ENCODE assay signal across 22 cellular contexts in the genomic region with DNA sequence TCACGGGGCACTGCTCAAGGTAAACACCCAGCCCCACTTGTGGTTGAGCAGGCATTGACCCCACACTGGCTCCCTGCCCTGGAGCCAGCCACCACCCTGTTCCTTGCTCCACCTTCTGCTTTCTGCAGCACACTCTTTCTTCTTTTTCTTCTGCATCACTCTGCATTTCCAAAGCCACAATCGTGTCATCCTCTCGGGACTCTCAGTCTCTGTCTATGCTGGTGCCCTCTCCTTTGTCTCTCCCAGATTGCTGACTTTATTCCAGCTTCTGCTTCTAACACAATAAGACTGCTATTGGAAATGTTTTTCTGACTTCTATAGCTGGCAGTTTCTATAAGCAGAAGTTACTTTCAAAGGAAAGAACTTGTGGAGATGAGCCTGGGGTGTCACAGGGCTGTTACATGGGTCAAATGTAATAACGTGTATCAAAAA. TPM values are rescaled to one million over a fixed set of nuclear protein-coding genes. Genes with fewer than 3 reads are reported as not detected.
DNase-seq lines count a peak whose midpoint lies in the region; ATAC-seq, FAIRE-seq and TF ChIP-seq lines count a peak whose summit lies in the region.
"Had no signal": no experiment of that assay in that cellular context is flagged by ENCODE, and none has a peak within 500 bp of the region (broad histone marks: within the 10 kb centered on the region; RNA-seq: fewer than 3 reads in every experiment).

No MANE protein-coding gene starts in this region.

- H3K27me3 ChIP-seq in K562 (ENCODE audit: control insufficient read depth in 2 of 2, insufficient read depth in 2 of 2, low read length in 2 of 2) (no peaks in the 10 kb centered on the region), PC-3 (ENCODE audit: low read length) (peaks cover 64% of the 10 kb centered on the region)

- peaks cover 48% of the 10 kb centered on the region; the same call in 2 of the 3 replicates for H3K79me2 ChIP-seq in K562 (ENCODE audit: control insufficient read depth, insufficient read depth, low read length)
- no peaks in the 10 kb centered on the region for H3K79me2 ChIP-seq in PC-3 (ENCODE audit: low read length)
- H3K79me2 ChIP-seq: hepatocyte, parathyroid adenoma had no signal

- H3K9me3 ChIP-seq in K562 (replicated peaks; ENCODE audit: control insufficient read depth, insufficient read depth, low read depth, low read length) (no peaks in the 10 kb centered on the region), PC-3 (ENCODE audit: low read length) (no peaks in the 10 kb centered on the region)
- H3K9me3 ChIP-seq: stomach had no signal

- peak overlapping the region; percentile 87 for H3K27ac Mint-ChIP-seq in activated CD4-positive, alpha-beta T cell treated with anti-CD3 and anti-CD28 coated beads, Interleukin-2, amount 10 ng/mL, durations not matched to agents 7 days and 5 days

- TF ChIP-seq POLR2A in K562 (conservative IDR thresholded peaks at IDR 0.05) = no peak

- H3K4me1 ChIP-seq in K562 (replicated peaks in 1 of 2; ENCODE audit: control insufficient read depth in 2 of 2, insufficient read depth in 2 of 2, low read length in 2 of 2) = peaks cover 21 to 49% of the 10 kb centered on the region in 2 experiments
- no peaks in the 10 kb centered on the region for H3K4me1 ChIP-seq in PC-3 (ENCODE audit: insufficient read depth, low read length)
- H3K4me1 ChIP-seq: parathyroid adenoma had no signal

- no peak; the same call in 2 of the 3 replicates for ATAC-seq in K562
- peak; percentile 71 for ATAC-seq in sciatic nerve
- ATAC-seq in PC-3 = no peak
- ATAC-seq: HCT116, HepG2 had no signal

- CTCF ChIA-PET in activated CD4-positive, alpha-beta T cell treated with anti-CD3 and anti-CD28 coated beads, Interleukin-2, amount 10 ng/mL, durations not matched to agents 7 days and 5 days (lab: Charles Lee) = interaction anchor here (1.2 to 7.9 kb wide), 2 partner anchors 9 to 503 kb away, joined by 3 to 64 read pairs; no protein-coding TSS in a partner anchor
- CTCF ChIA-PET in K562 (lab: Yijun Ruan, JAX; ENCODE audit: low intra/inter-chr PET ratio) = no interaction called here
- CTCF ChIA-PET in PC-3 (lab: Charles Lee) = no interaction called here

- H3K36me3 ChIP-seq in K562 (ENCODE audit: control insufficient read depth, insufficient read depth, low read length) (no peaks in the 10 kb centered on the region), PC-3 (ENCODE audit: low read depth, low read length) (no peaks in the 10 kb centered on the region)
- H3K36me3 ChIP-seq: stomach had no signal

- no peak for TF ChIP-seq EP300 in K562 (IDR thresholded peaks at IDR 0.05; ENCODE audit: low read length)

- H3F3A ChIP-seq in PC-3 (ENCODE audit: low read length, unreplicated experiment) = no peaks in the 10 kb centered on the region

- no peaks in the 10 kb centered on the region for H3K27me3 Mint-ChIP-seq in activated CD4-positive, alpha-beta T cell treated with anti-CD3 and anti-CD28 coated beads, Interleukin-2, amount 10 ng/mL, durations not matched to agents 7 days and 5 days

- H3K9me3 Mint-ChIP-seq in activated CD4-positive, alpha-beta T cell treated with anti-CD3 and anti-CD28 coated beads, Interleukin-2, amount 10 ng/mL, durations not matched to agents 7 days and 5 days = no peaks in the 10 kb centered on the region

- H3K4me2 ChIP-seq in K562 (ENCODE audit: insufficient read depth, low read length) (no peak overlapping the region), PC-3 (ENCODE audit: low read length) (no peak overlapping the region)
- H3K4me2 ChIP-seq: hepatocyte had no signal

- in situ Hi-C loops in K562 (cut with MboI) = no loop called here

- BruUV-seq in K562 (replicated peaks; lab: Mats Ljungman, UMichigan) = no TSS peak
- no TSS peak for BruUV-seq in PC-3 (replicated peaks; lab: Mats Ljungman, UMichigan)

- no peaks in the 10 kb centered on the region for H3K9me2 ChIP-seq in PC-3 (replicated peaks; ENCODE audit: low read length)

- WGBS in K562 (ENCODE audit: insufficient coverage, low coverage, missing lambda C conversion rate) = 23% methylated on average over 4 of the region's 4 CpGs

- peaks cover 95% of the 10 kb centered on the region for H3K4me1 Mint-ChIP-seq in activated CD4-positive, alpha-beta T cell treated with anti-CD3 and anti-CD28 coated beads, Interleukin-2, amount 10 ng/mL, durations not matched to agents 7 days and 5 days

- no peaks in the 10 kb centered on the region for H3K9me1 ChIP-seq in K562 (ENCODE audit: control insufficient read depth, insufficient read depth, low read length)

- peak; percentile 37 for FAIRE-seq in K562 (lab: Jason Lieb, UNC)
- FAIRE-seq: HepG2, urothelium cell line had no signal

- H3K36me3 Mint-ChIP-seq in activated CD4-positive, alpha-beta T cell treated with anti-CD3 and anti-CD28 coated beads, Interleukin-2, amount 10 ng/mL, durations not matched to agents 7 days and 5 days (ENCODE audit: low read depth) = peaks cover 72% of the 10 kb centered on the region

- POLR2A ChIA-PET in activated CD4-positive, alpha-beta T cell treated with anti-CD3 and anti-CD28 coated beads, Interleukin-2, amount 10 ng/mL, durations not matched to agents 7 days and 5 days (lab: Charles Lee) = no interaction called here
- POLR2A ChIA-PET in K562 (lab: Yijun Ruan, JAX) = interaction anchor here (3.4 kb wide), 1 partner anchor 11 kb away, joined by 13 read pairs; no protein-coding TSS in a partner anchor
- POLR2A ChIA-PET in PC-3 (lab: Charles Lee; ENCODE audit: unreplicated experiment) = no interaction called here

- peak overlapping the region; percentile 71 for H3K4me3 Mint-ChIP-seq in activated CD4-positive, alpha-beta T cell treated with anti-CD3 and anti-CD28 coated beads, Interleukin-2, amount 10 ng/mL, durations not matched to agents 7 days and 5 days

- H2AFZ ChIP-seq in K562 (ENCODE audit: low read depth, low read length) = peak overlapping the region; percentile 15; the same call in 1 of the 2 replicates
- no peak overlapping the region for H2AFZ ChIP-seq in PC-3 (ENCODE audit: low read length)
- H2AFZ ChIP-seq: hepatocyte, parathyroid adenoma had no signal

- H4K20me1 ChIP-seq in K562 (replicated peaks; ENCODE audit: control insufficient read depth, insufficient read depth, low read length) (no peaks in the 10 kb centered on the region), PC-3 (ENCODE audit: low read length) (no peaks in the 10 kb centered on the region)

- intact Hi-C loops in K562 (cut with micrococcal nuclease) = no loop called here
- intact Hi-C loops in sciatic nerve (cut with DNase I) = no loop called here
- intact Hi-C loops in PC-3 (cut with micrococcal nuclease) = no loop called here

- TF ChIP-seq CTCF in K562 (IDR thresholded peaks at IDR 0.05 in 2 of 3, conservative IDR thresholded peaks at IDR 0.05 in 1 of 3; ENCODE audit: insufficient read depth in 2 of 3, low read depth in 1 of 3, low read length in 3 of 3) (no peak), PC-3 (conservative IDR thresholded peaks at IDR 0.05; ENCODE audit: low read depth, low read length) (no peak)

- no peak for TF ChIP-seq RAD21 in K562 (CRISPR knock-in tag; conservative IDR thresholded peaks at IDR 0.05 in 1 of 2, IDR thresholded peaks at IDR 0.05 in 1 of 2)

- peak overlapping the region in 1 of 2 experiments; percentile 50; a peak in 1 of 4 replicates for H3K9ac ChIP-seq in K562 (ENCODE audit: insufficient read depth in 1 of 2, low read depth in 2 of 2, low read length in 2 of 2)
- no peak overlapping the region for H3K9ac ChIP-seq in PC-3 (ENCODE audit: low read length)
- H3K9ac ChIP-seq: parathyroid adenoma had no signal

- no peak for DNase-seq in activated CD4-positive, alpha-beta T cell treated with anti-CD3 and anti-CD28 coated beads, Interleukin-2, amount 10 ng/mL, durations not matched to agents 7 days and 5 days
- DNase-seq in activated CD4-positive, alpha-beta T cell treated with anti-CD3 and anti-CD28 coated beads for 48 hours = no peak
- peak; percentile 20 for DNase-seq in OCI-M1 (lab: John Stamatoyannopoulos, UW)
- no peak for DNase-seq in K562 (ENCODE audit: extremely low read depth in 1 of 4, low spot score in 3 of 4)
- DNase-seq in sciatic nerve (ENCODE audit: low spot score) = no peak
- DNase-seq in NCI-H69 (lab: John Stamatoyannopoulos, UW) = no peak
- no peak for DNase-seq in COR-L47 (lab: John Stamatoyannopoulos, UW)
- DNase-seq in PC-3 = no peak
- DNase-seq: activated gamma-delta T cell, dorsolateral prefrontal cortex, NCI-H2107, NCI-H748 treated with DMSO at 0.1 percent for 48 hours, stomach, SW 1271 had no signal

- H3K27ac ChIP-seq in K562 (ENCODE audit: extremely low read depth, low read depth, low read length) (peak overlapping the region; percentile 17; the same call in 1 of the 3 replicates), PC-3 (ENCODE audit: low read length) (no peak overlapping the region)
- H3K27ac ChIP-seq: hepatocyte, parathyroid adenoma had no signal

- H3K4me3 ChIP-seq in K562 (no peak overlapping the region), PC-3 (ENCODE audit: low read length) (no peak overlapping the region)
- H3K4me3 ChIP-seq: dorsolateral prefrontal cortex, hepatocyte, stomach had no signal

RNA-seq across cellular contexts. Expression of a gene that starts 14.4 kb away (rescaled TPM):
- 100 to 1,000 TPM; 137 to 138 TPM for total RNA-seq in activated CD4-positive, alpha-beta T cell treated with anti-CD3 and anti-CD28 coated beads, Interleukin-2, amount 10 ng/mL, durations not matched to agents 7 days and 5 days
- total RNA-seq in K562 (2011; cell fraction: chromatin; rRNA removed; ENCODE audit: low replicate concordance) = 119 and 120 TPM in 2 replicates
- total RNA-seq in K562 (2011; cell fraction: nucleolus; rRNA removed) = 83.6 and 92.2 TPM in 2 replicates
- 114 and 167 TPM in 2 replicates for total RNA-seq in K562 (2011; cell fraction: nucleoplasm; rRNA removed)
- total RNA-seq in K562 (2014; rRNA removed) (67.9 and 83.1 TPM in 2 replicates), K562 (2014; rRNA removed; fragmentation: Illumina TruSeq; extraction: Trizol) (43.0 and 46.6 TPM in 2 replicates), K562 (2015; rRNA removed; fragmentation: Illumina TruSeq; extraction: Trizol) (29.5 and 30.2 TPM in 2 replicates), K562 (2021) (62.2 and 71.4 TPM in 2 replicates), sciatic nerve (7.5 TPM), PC-3 (2014; rRNA removed) (0.52 TPM in 1 of 2 replicates, not detected in the other)
- polyA plus RNA-seq in K562 (2011; rRNA removed) (22.0 and 60.4 TPM in 2 replicates), K562 (2014; fragmentation: Illumina TruSeq; extraction: Trizol) (67.6 and 69.5 TPM in 2 replicates), K562 (2014; fragmentation: Nextera tagmentation; extraction: Ambion mirVana) (1 to 10 TPM; 4.8 to 8.8 TPM), K562 (2014; rRNA removed) (76.8 and 88.7 TPM in 2 replicates)
- 20.3 and 83.5 TPM in 2 replicates for polyA plus RNA-seq in K562 (2011; cell fraction: cytosol; rRNA removed)
- 34.5 and 117 TPM in 2 replicates for polyA plus RNA-seq in K562 (2011; cell fraction: nucleus; rRNA removed)
- polyA plus RNA-seq in K562 (2012) = 57.6 and 120 TPM in 2 replicates
- 22.0 and 65.1 TPM in 2 replicates for polyA minus RNA-seq in K562 (2011; rRNA and poly(A)+ RNA removed)
- polyA minus RNA-seq in K562 (2011; cell fraction: cytosol; rRNA and poly(A)+ RNA removed) = 15.4 and 43.7 TPM in 2 replicates
- polyA minus RNA-seq in K562 (2011; cell fraction: nucleus; rRNA and poly(A)+ RNA removed) = 24.7 and 46.7 TPM in 2 replicates
- total RNA-seq: fibroblast of lung, hepatocyte, HepG2 had no signal
- polyA plus RNA-seq: AG04450, fibroblast of lung had no signal

RNA-seq across cellular contexts. Expression of a gene that starts 21.8 kb away (rescaled TPM):
- under 1 TPM; 0.07 to 0.21 TPM for total RNA-seq in activated CD4-positive, alpha-beta T cell treated with anti-CD3 and anti-CD28 coated beads, Interleukin-2, amount 10 ng/mL, durations not matched to agents 7 days and 5 days
- total RNA-seq in K562 (2011; cell fraction: chromatin; rRNA removed; ENCODE audit: low replicate concordance) = 0.25 TPM in 1 of 2 replicates, not detected in the other
- not detected in 2 replicates for total RNA-seq in K562 (2011; cell fraction: nucleolus; rRNA removed)
- total RNA-seq in K562 (2011; cell fraction: nucleoplasm; rRNA removed) = not detected in 2 replicates
- 0.18 and 0.29 TPM in 2 replicates for total RNA-seq in K562 (2014; rRNA removed)
- total RNA-seq in K562 (2014; rRNA removed; fragmentation: Illumina TruSeq; extraction: Trizol) = 0.29 and 0.36 TPM in 2 replicates
- total RNA-seq in K562 (2015; rRNA removed; fragmentation: Illumina TruSeq; extraction: Trizol) = 0.43 and 0.75 TPM in 2 replicates
- total RNA-seq in K562 (2021) = 0.20 and 0.22 TPM in 2 replicates
- polyA plus RNA-seq in K562 (2011; rRNA removed) = 0.05 and 0.13 TPM in 2 replicates
- 0.07 TPM in 1 of 2 replicates, not detected in the other for polyA plus RNA-seq in K562 (2011; cell fraction: cytosol; rRNA removed)
- polyA plus RNA-seq in K562 (2011; cell fraction: nucleus; rRNA removed) = not detected in 2 replicates
- polyA plus RNA-seq in K562 (2012) = 0.27 and 0.35 TPM in 2 replicates
- polyA plus RNA-seq in K562 (2014; fragmentation: Illumina TruSeq; extraction: Trizol) = 0.25 and 0.37 TPM in 2 replicates
- under 1 TPM; 0.27 to 0.35 TPM for polyA plus RNA-seq in K562 (2014; fragmentation: Nextera tagmentation; extraction: Ambion mirVana)
- 0.23 and 0.98 TPM in 2 replicates for polyA plus RNA-seq in K562 (2014; rRNA removed)
- 0.25 TPM in 1 of 2 replicates, not detected in the other for polyA minus RNA-seq in K562 (2011; rRNA and poly(A)+ RNA removed)
- polyA minus RNA-seq in K562 (2011; cell fraction: cytosol; rRNA and poly(A)+ RNA removed) = not detected in 2 replicates
- polyA minus RNA-seq in K562 (2011; cell fraction: nucleus; rRNA and poly(A)+ RNA removed) = not detected in 2 replicates
- 4.9 TPM for total RNA-seq in sciatic nerve
- not detected in 2 replicates for total RNA-seq in PC-3 (2014; rRNA removed)
- total RNA-seq: dorsolateral prefrontal cortex, fibroblast of lung, hepatocyte, HepG2, RPMI7951, stomach had no signal
- polyA plus RNA-seq: AG04450, fibroblast of lung, hepatocyte, HepG2, stomach had no signal

RNA-seq across cellular contexts. Expression of a gene that starts 44.9 kb away (rescaled TPM):
- total RNA-seq in activated CD4-positive, alpha-beta T cell treated with anti-CD3 and anti-CD28 coated beads, Interleukin-2, amount 10 ng/mL, durations not matched to agents 7 days and 5 days = 1 to 10 TPM; 4.7 to 5.4 TPM
- 16.1 and 33.1 TPM in 2 replicates for total RNA-seq in K562 (2011; cell fraction: chromatin; rRNA removed; ENCODE audit: low replicate concordance)
- 8.2 and 8.4 TPM in 2 replicates for total RNA-seq in K562 (2011; cell fraction: nucleolus; rRNA removed)
- 15.8 and 17.9 TPM in 2 replicates for total RNA-seq in K562 (2011; cell fraction: nucleoplasm; rRNA removed)
- total RNA-seq in K562 (2014; rRNA removed) (12.0 and 14.2 TPM in 2 replicates), K562 (2014; rRNA removed; fragmentation: Illumina TruSeq; extraction: Trizol) (13.9 and 17.0 TPM in 2 replicates), K562 (2015; rRNA removed; fragmentation: Illumina TruSeq; extraction: Trizol) (5.3 and 5.6 TPM in 2 replicates), K562 (2021) (11.2 and 12.8 TPM in 2 replicates), sciatic nerve (0.45 TPM), PC-3 (2014; rRNA removed) (not detected in 2 replicates)
- polyA plus RNA-seq in K562 (2011; rRNA removed) (3.2 and 10.9 TPM in 2 replicates), K562 (2014; fragmentation: Illumina TruSeq; extraction: Trizol) (9.4 and 11.8 TPM in 2 replicates), K562 (2014; fragmentation: Nextera tagmentation; extraction: Ambion mirVana) (1 to 10 TPM; 5.7 to 8.7 TPM), K562 (2014; rRNA removed) (13.2 and 14.5 TPM in 2 replicates)
- 1.0 and 1.5 TPM in 2 replicates for polyA plus RNA-seq in K562 (2011; cell fraction: cytosol; rRNA removed)
- 1.7 and 4.9 TPM in 2 replicates for polyA plus RNA-seq in K562 (2011; cell fraction: nucleus; rRNA removed)
- 4.9 and 8.2 TPM in 2 replicates for polyA plus RNA-seq in K562 (2012)
- 4.7 and 10.9 TPM in 2 replicates for polyA minus RNA-seq in K562 (2011; rRNA and poly(A)+ RNA removed)
- 1.0 and 3.1 TPM in 2 replicates for polyA minus RNA-seq in K562 (2011; cell fraction: cytosol; rRNA and poly(A)+ RNA removed)
- 2.2 and 2.6 TPM in 2 replicates for polyA minus RNA-seq in K562 (2011; cell fraction: nucleus; rRNA and poly(A)+ RNA removed)
- total RNA-seq: fibroblast of lung, hepatocyte, HepG2 had no signal
- polyA plus RNA-seq: AG04450, fibroblast of lung, hepatocyte, HepG2, stomach had no signal
